In the genomic region with DNA sequence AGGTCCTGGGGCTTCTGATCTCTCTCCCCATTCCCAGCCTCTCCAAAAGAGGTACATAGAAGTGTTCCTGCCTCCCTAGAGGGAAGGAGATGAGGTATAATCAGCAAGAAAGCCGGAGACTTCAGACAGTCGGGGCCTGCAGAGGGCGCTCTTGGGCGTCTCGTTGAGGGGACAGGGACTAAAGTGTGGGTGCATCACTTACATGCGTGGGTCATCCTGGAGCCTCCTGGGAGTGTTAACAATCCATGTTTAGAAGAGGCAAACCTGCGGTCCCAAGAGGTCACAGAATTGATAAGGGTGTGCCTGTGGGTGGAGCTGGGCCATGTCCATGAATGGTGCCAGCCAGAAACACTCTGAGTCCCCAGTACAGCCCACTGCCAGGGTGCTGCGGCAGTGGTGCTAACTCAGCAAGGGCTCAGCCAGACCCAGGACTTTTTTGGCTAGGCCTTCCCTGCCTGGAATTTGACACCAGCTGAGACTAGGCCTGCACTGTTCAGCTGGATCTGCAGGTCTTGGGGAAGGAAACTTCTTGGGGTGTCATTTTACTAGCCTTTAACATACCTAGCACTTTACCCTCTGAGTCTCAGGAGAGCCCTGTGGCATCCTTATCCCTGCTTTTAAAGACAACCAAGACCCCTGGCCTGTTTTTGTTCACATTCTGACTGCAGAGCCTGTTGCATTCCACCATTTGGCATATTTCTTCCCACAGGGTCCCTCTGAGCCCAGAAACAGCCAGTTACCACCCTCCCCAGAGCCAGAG, we compare ENCODE assay signal across 8 cellular contexts. TPM values are rescaled to one million over a fixed set of nuclear protein-coding genes. Genes with fewer than 3 reads are reported as not detected.
DNase-seq lines count a peak whose midpoint lies in the region; FAIRE-seq and TF ChIP-seq lines count a peak whose summit lies in the region.

No MANE protein-coding gene starts in this region.

- no peak overlapping the region for H2AFZ ChIP-seq in endothelial cell of umbilical vein (ENCODE audit: low read depth, low read length)

- POLR2A ChIA-PET in endothelial cell of umbilical vein (lab: Charles Lee), result no interaction called here

- no peak overlapping the region for H3K27ac ChIP-seq in endothelial cell of umbilical vein (ENCODE audit: insufficient read depth, low read depth, low read length)

- H3K9me3 Mint-ChIP-seq in HFFc6, result no peaks in the 10 kb centered on the region; the same call in 1 of the 2 replicates
- no peaks in the 10 kb centered on the region for H3K9me3 Mint-ChIP-seq in progenitor cell of endocrine pancreas (ENCODE audit: low read depth)

- no peak for DNase-seq in AG10803 (ENCODE audit: low read depth)
- DNase-seq in HFFc6, result no peak
- peak; percentile 77 for DNase-seq in activated CD4-positive, alpha-beta T cell treated with anti-CD3 and anti-CD28 coated beads for 48 hours
- DNase-seq in endothelial cell of umbilical vein (ENCODE audit: low read depth, low spot score), result no peak
- no peak for DNase-seq in progenitor cell of endocrine pancreas (ENCODE audit: low spot score, unreplicated experiment)
- no peak for DNase-seq in NCI-H1417 treated with DMSO at 0.1 percent for 48 hours (lab: John Stamatoyannopoulos, UW)
- DNase-seq in NCI-H146 treated with DMSO at 0.1 percent for 48 hours (lab: John Stamatoyannopoulos, UW; ENCODE audit: unreplicated experiment), result no peak
- DNase-seq in DMS153 treated with DMSO at 0.1 percent for 48 hours (lab: John Stamatoyannopoulos, UW; ENCODE audit: unreplicated experiment), result no peak

- no peaks in the 10 kb centered on the region for H3K27me3 ChIP-seq in endothelial cell of umbilical vein (ENCODE audit: control insufficient read depth in 2 of 2, insufficient read depth in 2 of 2, low read length in 2 of 2)

- H3K27ac Mint-ChIP-seq in HFFc6 (peak overlapping the region; percentile 56), progenitor cell of endocrine pancreas (peak overlapping the region; percentile 35)

- H4K20me1 ChIP-seq in endothelial cell of umbilical vein (replicated peaks; ENCODE audit: control insufficient read depth, extremely low read depth, insufficient read depth, low read length), result no peaks in the 10 kb centered on the region

- H3K4me1 ChIP-seq in endothelial cell of umbilical vein (ENCODE audit: control insufficient read depth, extremely low read depth, insufficient read depth, low read length), result no peaks in the 10 kb centered on the region

- no peak overlapping the region for H3K9ac ChIP-seq in endothelial cell of umbilical vein (replicated peaks; ENCODE audit: extremely low read depth, insufficient read depth, low read length)

- TF ChIP-seq CTCF in AG10803 (conservative IDR thresholded peaks at IDR 0.05; ENCODE audit: low read length) (peak; percentile 48), HFFc6 (IDR thresholded peaks at IDR 0.05) (peak; percentile 78), endothelial cell of umbilical vein (IDR thresholded peaks at IDR 0.05; ENCODE audit: extremely low read depth in 1 of 2, insufficient read depth in 1 of 2, low read depth in 1 of 2, low read length in 2 of 2) (peak; percentile 49 to 59), progenitor cell of endocrine pancreas (IDR thresholded peaks at IDR 0.05; ENCODE audit: unreplicated experiment) (peak; percentile 48)

- peaks cover 0 to 16% of the 10 kb centered on the region in 2 experiments for H3K36me3 ChIP-seq in endothelial cell of umbilical vein (ENCODE audit: control insufficient read depth in 2 of 2, extremely low read depth in 1 of 2, insufficient read depth in 2 of 2, low read length in 2 of 2)

- H3K4me3 ChIP-seq in AG10803 (ENCODE audit: low read length) (no peak overlapping the region), endothelial cell of umbilical vein (replicated peaks in 1 of 3; ENCODE audit: insufficient read depth in 1 of 3, low read depth in 1 of 3, low read length in 3 of 3) (no peak overlapping the region)

- H3K9me3 ChIP-seq in endothelial cell of umbilical vein (replicated peaks; ENCODE audit: control insufficient read depth, insufficient read depth, low read length), result no peaks in the 10 kb centered on the region

- H3K4me1 Mint-ChIP-seq in HFFc6 (ENCODE audit: low read depth), result peaks cover 29% of the 10 kb centered on the region
- H3K4me1 Mint-ChIP-seq in progenitor cell of endocrine pancreas (ENCODE audit: low read depth), result peaks cover 2% of the 10 kb centered on the region

- CTCF ChIA-PET in endothelial cell of umbilical vein (lab: Charles Lee), result interaction anchor here (0.6 to 1.8 kb wide), 4 partner anchors 12 to 50 kb away, joined by 3 to 8 read pairs (median 4); partner anchors contain the start of gene SDF2L1

- dilution Hi-C loops in endothelial cell of umbilical vein (cut with MboI; ENCODE audit: extremely low pct_ligation_motif_present, low sequenced_read_pairs), result no loop called here

- peak; percentile 17 for TF ChIP-seq POLR2A in endothelial cell of umbilical vein (IDR thresholded peaks at IDR 0.05; ENCODE audit: low read depth, low read length)

- no peaks in the 10 kb centered on the region for H3K9me1 ChIP-seq in endothelial cell of umbilical vein (replicated peaks; ENCODE audit: control insufficient read depth, extremely low read depth, insufficient read depth, low read length)

- FAIRE-seq in endothelial cell of umbilical vein (lab: Jason Lieb, UNC), result no peak

- H3K27me3 Mint-ChIP-seq in HFFc6 (ENCODE audit: insufficient read depth), result peaks cover 11% of the 10 kb centered on the region
- H3K27me3 Mint-ChIP-seq in progenitor cell of endocrine pancreas, result no peaks in the 10 kb centered on the region

- intact Hi-C loops in endothelial cell of umbilical vein (cut with micrococcal nuclease), result no loop called here

- no peak overlapping the region for H3K4me2 ChIP-seq in endothelial cell of umbilical vein (ENCODE audit: insufficient read depth, low read length)

- BruUV-seq in endothelial cell of umbilical vein (replicated peaks; lab: Mats Ljungman, UMichigan), result no TSS peak

- H3K4me3 Mint-ChIP-seq in HFFc6 (no peak overlapping the region), progenitor cell of endocrine pancreas (ENCODE audit: low read depth) (no peak overlapping the region)

- peaks cover 8% of the 10 kb centered on the region for H3K36me3 Mint-ChIP-seq in HFFc6 (ENCODE audit: low read depth)
- peaks cover 17% of the 10 kb centered on the region for H3K36me3 Mint-ChIP-seq in progenitor cell of endocrine pancreas (ENCODE audit: insufficient read depth)

- peaks cover 44% of the 10 kb centered on the region for H3K79me2 ChIP-seq in endothelial cell of umbilical vein (ENCODE audit: control insufficient read depth, insufficient read depth, low read length)

RNA-seq across cellular contexts. Expression of gene YDJC, which starts 5.5 kb away (rescaled TPM):
- 10 to 100 TPM; 18.6 to 29.5 (median 20.0) TPM for total RNA-seq in HFFc6 (2021; fragmentation: NEBNext Ultra II Directional; extraction: Animal tissue kit (Norgen Biotek cat#: 25700))
- total RNA-seq in endothelial cell of umbilical vein, result 23.8 and 27.2 TPM in 2 replicates
- polyA plus RNA-seq in endothelial cell of umbilical vein, result 29.9 and 40.8 TPM in 2 replicates
- polyA plus RNA-seq in endothelial cell of umbilical vein (2011; cell fraction: cytosol; rRNA removed), result 14.3 and 23.8 TPM in 2 replicates
- polyA plus RNA-seq in endothelial cell of umbilical vein (2011; cell fraction: nucleus; rRNA removed), result 14.5 and 15.0 TPM in 2 replicates
- 15.7 and 20.2 TPM in 2 replicates for polyA plus RNA-seq in endothelial cell of umbilical vein (2012)
- polyA minus RNA-seq in endothelial cell of umbilical vein, result 10.9 and 12.1 TPM in 2 replicates
- 31.1 TPM for polyA minus RNA-seq in endothelial cell of umbilical vein (2011; cell fraction: cytosol; rRNA and poly(A)+ RNA removed)
- polyA minus RNA-seq in endothelial cell of umbilical vein (2011; cell fraction: nucleus; rRNA and poly(A)+ RNA removed), result 8.1 and 13.8 TPM in 2 replicates
- 19.0 and 21.4 TPM in 2 replicates for total RNA-seq in progenitor cell of endocrine pancreas

RNA-seq across cellular contexts. Expression of gene CCDC116, which starts 8.3 kb away (rescaled TPM):
- under 1 TPM; 0.16 to 0.33 (median 0.23) TPM for total RNA-seq in HFFc6 (2021; fragmentation: NEBNext Ultra II Directional; extraction: Animal tissue kit (Norgen Biotek cat#: 25700))
- total RNA-seq in endothelial cell of umbilical vein, result 0.33 and 0.53 TPM in 2 replicates
- 0.18 and 0.21 TPM in 2 replicates for polyA plus RNA-seq in endothelial cell of umbilical vein
- 0.10 TPM in 2 replicates for polyA plus RNA-seq in endothelial cell of umbilical vein (2011; cell fraction: cytosol; rRNA removed)
- polyA plus RNA-seq in endothelial cell of umbilical vein (2011; cell fraction: nucleus; rRNA removed), result 1.4 and 2.0 TPM in 2 replicates
- 0.15 and 0.18 TPM in 2 replicates for polyA plus RNA-seq in endothelial cell of umbilical vein (2012)
- 0.17 and 0.64 TPM in 2 replicates for polyA minus RNA-seq in endothelial cell of umbilical vein
- not detected for polyA minus RNA-seq in endothelial cell of umbilical vein (2011; cell fraction: cytosol; rRNA and poly(A)+ RNA removed)
- polyA minus RNA-seq in endothelial cell of umbilical vein (2011; cell fraction: nucleus; rRNA and poly(A)+ RNA removed), result 0.43 and 0.77 TPM in 2 replicates
- 1.3 and 1.4 TPM in 2 replicates for total RNA-seq in progenitor cell of endocrine pancreas

RNA-seq across cellular contexts. Expression of gene SDF2L1, which starts 17.8 kb away (rescaled TPM):
- 10 to 100 TPM; 49.1 to 63.5 (median 55.6) TPM for total RNA-seq in HFFc6 (2021; fragmentation: NEBNext Ultra II Directional; extraction: Animal tissue kit (Norgen Biotek cat#: 25700))
- total RNA-seq in endothelial cell of umbilical vein, result 66.7 and 75.1 TPM in 2 replicates
- 79.5 and 111 TPM in 2 replicates for polyA plus RNA-seq in endothelial cell of umbilical vein
- polyA plus RNA-seq in endothelial cell of umbilical vein (2011; cell fraction: cytosol; rRNA removed), result 55.0 and 70.5 TPM in 2 replicates
- polyA plus RNA-seq in endothelial cell of umbilical vein (2011; cell fraction: nucleus; rRNA removed), result 19.9 and 24.7 TPM in 2 replicates
- 49.8 and 57.5 TPM in 2 replicates for polyA plus RNA-seq in endothelial cell of umbilical vein (2012)
- 22.9 and 30.2 TPM in 2 replicates for polyA minus RNA-seq in endothelial cell of umbilical vein
- 26.1 TPM for polyA minus RNA-seq in endothelial cell of umbilical vein (2011; cell fraction: cytosol; rRNA and poly(A)+ RNA removed)
- 8.0 and 9.9 TPM in 2 replicates for polyA minus RNA-seq in endothelial cell of umbilical vein (2011; cell fraction: nucleus; rRNA and poly(A)+ RNA removed)
- total RNA-seq in progenitor cell of endocrine pancreas, result 27.0 and 28.2 TPM in 2 replicates

RNA-seq across cellular contexts. Expression of gene PPIL2, which starts 41.5 kb away (rescaled TPM):
- 10 to 100 TPM; 34.9 to 42.2 (median 39.4) TPM for total RNA-seq in HFFc6 (2021; fragmentation: NEBNext Ultra II Directional; extraction: Animal tissue kit (Norgen Biotek cat#: 25700))
- total RNA-seq in endothelial cell of umbilical vein (45.3 and 47.9 TPM in 2 replicates), progenitor cell of endocrine pancreas (46.7 and 49.2 TPM in 2 replicates)
- polyA plus RNA-seq in endothelial cell of umbilical vein, result 49.7 and 50.2 TPM in 2 replicates
- polyA plus RNA-seq in endothelial cell of umbilical vein (2011; cell fraction: cytosol; rRNA removed), result 39.7 and 41.8 TPM in 2 replicates
- polyA plus RNA-seq in endothelial cell of umbilical vein (2011; cell fraction: nucleus; rRNA removed), result 200 and 207 TPM in 2 replicates
- 29.8 and 33.5 TPM in 2 replicates for polyA plus RNA-seq in endothelial cell of umbilical vein (2012)
- polyA minus RNA-seq in endothelial cell of umbilical vein, result 51.3 and 55.2 TPM in 2 replicates
- 9.0 TPM for polyA minus RNA-seq in endothelial cell of umbilical vein (2011; cell fraction: cytosol; rRNA and poly(A)+ RNA removed)
- polyA minus RNA-seq in endothelial cell of umbilical vein (2011; cell fraction: nucleus; rRNA and poly(A)+ RNA removed), result 54.5 and 66.9 TPM in 2 replicates

RNA-seq across cellular contexts. Expression of gene UBE2L3, which starts 56.8 kb away (rescaled TPM):
- 10 to 100 TPM; 82.7 to 93.3 (median 88.7) TPM for total RNA-seq in HFFc6 (2021; fragmentation: NEBNext Ultra II Directional; extraction: Animal tissue kit (Norgen Biotek cat#: 25700))
- total RNA-seq in endothelial cell of umbilical vein, result 83.5 and 84.3 TPM in 2 replicates
- 54.7 and 66.0 TPM in 2 replicates for polyA plus RNA-seq in endothelial cell of umbilical vein
- 70.1 and 73.2 TPM in 2 replicates for polyA plus RNA-seq in endothelial cell of umbilical vein (2011; cell fraction: cytosol; rRNA removed)
- polyA plus RNA-seq in endothelial cell of umbilical vein (2011; cell fraction: nucleus; rRNA removed), result 26.9 and 33.0 TPM in 2 replicates
- 82.4 and 120 TPM in 2 replicates for polyA plus RNA-seq in endothelial cell of umbilical vein (2012)
- 36.4 and 41.0 TPM in 2 replicates for polyA minus RNA-seq in endothelial cell of umbilical vein
- polyA minus RNA-seq in endothelial cell of umbilical vein (2011; cell fraction: cytosol; rRNA and poly(A)+ RNA removed), result 23.8 TPM
- 14.8 and 16.1 TPM in 2 replicates for polyA minus RNA-seq in endothelial cell of umbilical vein (2011; cell fraction: nucleus; rRNA and poly(A)+ RNA removed)
- 64.6 and 67.4 TPM in 2 replicates for total RNA-seq in progenitor cell of endocrine pancreas
